Comparison of ENCODE assay signal across 16 cellular contexts in the genomic region with DNA sequence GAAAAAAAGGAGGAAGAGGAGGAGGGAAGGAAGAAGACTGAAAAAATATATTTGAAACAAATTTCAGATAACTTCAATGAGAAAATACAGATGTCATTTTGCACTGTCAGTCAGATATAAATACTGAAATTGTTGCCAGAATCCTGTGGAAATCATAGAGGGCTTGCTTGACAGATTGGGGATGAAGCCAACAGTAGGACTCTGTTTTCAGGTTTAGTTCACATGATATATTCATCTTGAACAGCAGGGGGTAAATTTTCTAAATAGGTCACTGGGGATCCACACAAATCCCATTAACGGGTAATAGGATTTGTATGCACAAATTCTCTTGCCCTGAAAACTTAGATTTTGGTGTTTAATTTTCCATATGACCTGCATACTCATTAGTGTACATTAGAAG.
DNase-seq lines count a peak whose midpoint lies in the region; TF ChIP-seq lines count a peak whose summit lies in the region.
"Had no signal": no experiment of that assay in that cellular context is flagged by ENCODE, and none has a peak within 500 bp of the region (broad histone marks: within the 10 kb centered on the region; RNA-seq: fewer than 3 reads in every experiment).

No MANE protein-coding gene starts in this region.

- no peak for TF ChIP-seq POLR2A in Peyer's patch (IDR thresholded peaks at IDR 0.05)

- H3K4me3 Mint-ChIP-seq in brain = no peak overlapping the region
- H3K4me3 Mint-ChIP-seq in neural crest cell = no peak overlapping the region
- no peak overlapping the region for H3K4me3 Mint-ChIP-seq in CD4-positive, alpha-beta memory T cell
- no peak overlapping the region for H3K4me3 Mint-ChIP-seq in activated CD4-positive, alpha-beta T cell treated with anti-CD3 and anti-CD28 coated beads, Interleukin-2, amount 10 ng/mL, durations not matched to agents 24 days and 14 days
- H3K4me3 Mint-ChIP-seq: activated B cell treated with CpG ODN at 0.5 μM for 24 hours had no signal

- intact Hi-C loops in CD4-positive, alpha-beta memory T cell (cut with micrococcal nuclease) = no loop called here
- intact Hi-C loops in activated CD4-positive, alpha-beta T cell treated with anti-CD3 and anti-CD28 coated beads, Interleukin-2, amount 10 ng/mL, durations not matched to agents 24 days and 14 days (cut with micrococcal nuclease) = no loop called here

- no peaks in the 10 kb centered on the region for H3K27me3 ChIP-seq in CD4-positive, alpha-beta memory T cell (ENCODE audit: insufficient read depth, low read length)
- no peaks in the 10 kb centered on the region for H3K27me3 ChIP-seq in Peyer's patch
- H3K27me3 ChIP-seq: foreskin keratinocyte had no signal

- no peaks in the 10 kb centered on the region for H3K36me3 ChIP-seq in CD4-positive, alpha-beta memory T cell (ENCODE audit: insufficient read depth, low read length)
- H3K36me3 ChIP-seq in Peyer's patch = no peaks in the 10 kb centered on the region
- H3K36me3 ChIP-seq: ovary had no signal

- H3K4me1 Mint-ChIP-seq in brain (peaks cover 21% of the 10 kb centered on the region), neural crest cell (peaks cover 11% of the 10 kb centered on the region)
- H3K4me1 Mint-ChIP-seq in CD4-positive, alpha-beta memory T cell = no peaks in the 10 kb centered on the region
- no peaks in the 10 kb centered on the region for H3K4me1 Mint-ChIP-seq in activated CD4-positive, alpha-beta T cell treated with anti-CD3 and anti-CD28 coated beads, Interleukin-2, amount 10 ng/mL, durations not matched to agents 24 days and 14 days
- H3K4me1 Mint-ChIP-seq: activated B cell treated with CpG ODN at 0.5 μM for 24 hours had no signal

- H3K9me3 ChIP-seq in CD4-positive, alpha-beta memory T cell (ENCODE audit: control insufficient read depth in 1 of 2, low read length in 2 of 2) = no peaks in the 10 kb centered on the region
- H3K9me3 ChIP-seq in Peyer's patch = no peaks in the 10 kb centered on the region
- H3K9me3 ChIP-seq: ovary had no signal

- H3K9me3 Mint-ChIP-seq in brain = peaks cover 9 to 19% (median 16%) of the 10 kb centered on the region in 5 experiments
- H3K9me3 Mint-ChIP-seq in neural crest cell = peaks cover 12% of the 10 kb centered on the region
- peaks cover 0 to 13% (median 5%) of the 10 kb centered on the region in 8 donors for H3K9me3 Mint-ChIP-seq in CD4-positive, alpha-beta memory T cell
- H3K9me3 Mint-ChIP-seq in activated CD4-positive, alpha-beta T cell treated with anti-CD3 and anti-CD28 coated beads, Interleukin-2, amount 10 ng/mL, durations not matched to agents 24 days and 14 days = no peaks in the 10 kb centered on the region
- H3K9me3 Mint-ChIP-seq: activated B cell treated with CpG ODN at 0.5 μM for 24 hours; activated T-helper 2 cell treated with anti-CD3 and anti-CD28 coated beads, Interferon-gamma antibody, Interleukin-2, Interleukin-4, amounts not matched to agents 10 μg/mL and 5 μg/mL and 100 μg/mL, durations not matched to agents 14 hours and 24 hours and 36 hours had no signal

- CTCF ChIA-PET in CD4-positive, alpha-beta memory T cell (lab: Charles Lee; ENCODE audit: partially characterized antibody) = no interaction called here

- peak; percentile 50 for DNase-seq in D341Med (ENCODE audit: low spot score)
- peak; percentile 39 for DNase-seq in NCI-H2171 (lab: John Stamatoyannopoulos, UW)
- no peak for DNase-seq in neural crest cell (ENCODE audit: low read depth, low spot score)
- DNase-seq in CD4-positive, alpha-beta memory T cell = no peak
- no peak for DNase-seq in activated CD4-positive, alpha-beta T cell treated with anti-CD3 and anti-CD28 coated beads, Interleukin-2, amount 10 ng/mL, durations not matched to agents 24 days and 14 days
- no peak for DNase-seq in Peyer's patch
- DNase-seq: activated B cell treated with CpG ODN at 0.5 μM for 24 hours; Calu3; cerebellar nuclear complex; ovary; stimulated activated CD4-positive, alpha-beta T cell treated with anti-CD3 and anti-CD28 coated beads, Interleukin-2, amount 100 ng/mL, for 48 hours; substantia nigra had no signal

- H3K4me1 ChIP-seq in CD4-positive, alpha-beta memory T cell (ENCODE audit: insufficient read depth, low read length) = no peaks in the 10 kb centered on the region
- H3K4me1 ChIP-seq in Peyer's patch = no peaks in the 10 kb centered on the region
- H3K4me1 ChIP-seq: foreskin keratinocyte had no signal

- H3K4me3 ChIP-seq in CD4-positive, alpha-beta memory T cell (ENCODE audit: low read length in 2 of 2) = no peak overlapping the region
- H3K4me3 ChIP-seq in Peyer's patch = no peak overlapping the region
- H3K4me3 ChIP-seq: ovary had no signal

- TF ChIP-seq CTCF in brain (conservative IDR thresholded peaks at IDR 0.05) (no peak), neural crest cell (conservative IDR thresholded peaks at IDR 0.05) (no peak), Peyer's patch (IDR thresholded peaks at IDR 0.05) (peak in 1 of 6 experiments; percentile 6)

- peak overlapping the region in 3 of 5 experiments; percentile 25 to 58 (median 32) for H3K27ac Mint-ChIP-seq in brain
- H3K27ac Mint-ChIP-seq in neural crest cell (ENCODE audit: unreplicated experiment) = peak overlapping the region; percentile 51
- no peak overlapping the region for H3K27ac Mint-ChIP-seq in CD4-positive, alpha-beta memory T cell
- H3K27ac Mint-ChIP-seq in activated CD4-positive, alpha-beta T cell treated with anti-CD3 and anti-CD28 coated beads, Interleukin-2, amount 10 ng/mL, durations not matched to agents 24 days and 14 days = no peak overlapping the region
- H3K27ac Mint-ChIP-seq: activated B cell treated with CpG ODN at 0.5 μM for 24 hours; activated T-helper 2 cell treated with anti-CD3 and anti-CD28 coated beads, Interferon-gamma antibody, Interleukin-2, Interleukin-4, amounts not matched to agents 10 μg/mL and 5 μg/mL and 100 μg/mL, durations not matched to agents 14 hours and 24 hours and 36 hours had no signal

- POLR2A ChIA-PET in CD4-positive, alpha-beta memory T cell (lab: Charles Lee; ENCODE audit: partially characterized antibody) = no interaction called here

- no peak overlapping the region for H3K27ac ChIP-seq in CD4-positive, alpha-beta memory T cell (ENCODE audit: low read depth, low read length)
- H3K27ac ChIP-seq in Peyer's patch = no peak overlapping the region
- H3K27ac ChIP-seq: foreskin keratinocyte, ovary, RWPE1 had no signal

- H3K27me3 Mint-ChIP-seq in brain (peaks cover 7% of the 10 kb centered on the region), neural crest cell (ENCODE audit: low read depth) (no peaks in the 10 kb centered on the region)
- H3K27me3 Mint-ChIP-seq in CD4-positive, alpha-beta memory T cell = no peaks in the 10 kb centered on the region
- no peaks in the 10 kb centered on the region for H3K27me3 Mint-ChIP-seq in activated CD4-positive, alpha-beta T cell treated with anti-CD3 and anti-CD28 coated beads, Interleukin-2, amount 10 ng/mL, durations not matched to agents 24 days and 14 days
- H3K27me3 Mint-ChIP-seq: activated B cell treated with CpG ODN at 0.5 μM for 24 hours had no signal

- H3K36me3 Mint-ChIP-seq in brain (peaks cover 12% of the 10 kb centered on the region), neural crest cell (ENCODE audit: low read depth) (peaks cover 9% of the 10 kb centered on the region)
- H3K36me3 Mint-ChIP-seq in CD4-positive, alpha-beta memory T cell = no peaks in the 10 kb centered on the region
- H3K36me3 Mint-ChIP-seq in activated CD4-positive, alpha-beta T cell treated with anti-CD3 and anti-CD28 coated beads, Interleukin-2, amount 10 ng/mL, durations not matched to agents 24 days and 14 days (ENCODE audit: low read depth) = no peaks in the 10 kb centered on the region

Comparison
In these comparisons a context has a peak if more than half of its experiments do, and no peak if none do; other contexts are left out.
1. DNase-seq: peak in D341Med (single experiment) and NCI-H2171 (single experiment); none in neural crest cell (single experiment), CD4-positive, alpha-beta memory T cell (0 of 5), activated CD4-positive, alpha-beta T cell treated with anti-CD3 and anti-CD28 coated beads, Interleukin-2, amount 10 ng/mL, durations not matched to agents 24 days and 14 days (single experiment) and Peyer's patch (0 of 3).
2. H3K27ac Mint-ChIP-seq: peak in brain (3 of 5) and neural crest cell (single experiment); none in CD4-positive, alpha-beta memory T cell (0 of 7) and activated CD4-positive, alpha-beta T cell treated with anti-CD3 and anti-CD28 coated beads, Interleukin-2, amount 10 ng/mL, durations not matched to agents 24 days and 14 days (single experiment).